14 cellular contexts compared by ENCODE assay signal in the genomic region with DNA sequence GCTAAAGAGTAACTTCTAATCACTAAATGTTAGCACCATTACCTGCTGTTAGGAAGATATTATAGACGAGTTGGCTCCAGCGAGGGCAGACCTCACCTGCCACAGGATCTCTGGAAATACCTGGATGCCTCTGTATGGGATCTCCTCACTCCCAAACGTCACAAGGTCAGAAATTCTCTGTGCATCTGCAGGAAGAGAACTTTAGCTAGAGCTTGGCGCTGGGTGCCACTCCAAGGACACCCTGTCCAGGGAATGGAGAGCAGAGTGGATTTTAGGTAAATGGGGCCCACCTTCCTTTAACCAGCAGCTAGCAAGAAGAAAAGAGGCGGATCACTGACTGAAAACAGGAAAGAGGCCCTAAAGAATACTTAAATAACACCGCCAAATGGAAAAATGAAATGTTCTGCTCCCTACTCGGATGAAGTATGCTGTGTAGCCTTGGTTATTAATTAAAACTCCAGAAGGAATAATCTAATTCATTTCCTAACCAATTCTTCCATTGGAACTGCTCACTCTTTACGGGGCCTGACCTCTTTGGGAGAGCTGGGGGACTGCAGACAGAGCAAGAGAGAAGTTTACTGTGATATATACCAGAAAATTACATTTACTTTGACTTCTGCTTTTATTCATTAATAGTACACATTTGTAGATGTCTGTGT. TPM values are rescaled to one million over a fixed set of nuclear protein-coding genes. Genes with fewer than 3 reads are reported as not detected.
A peak's percentile ranks its signal among the peaks of the same experiment; 100 is the strongest.
DNase-seq lines count a peak whose midpoint lies in the region; ATAC-seq and TF ChIP-seq lines count a peak whose summit lies in the region.
"Had no signal": no experiment of that assay in that cellular context is flagged by ENCODE, and none has a peak within 500 bp of the region (broad histone marks: within the 10 kb centered on the region; RNA-seq: fewer than 3 reads in every experiment).

No MANE protein-coding gene starts in this region.

- TF ChIP-seq CTCF in astrocyte of the cerebellum (IDR thresholded peaks at IDR 0.05; ENCODE audit: low read depth, low read length, missing control alignments) (peak; percentile 31), type B pancreatic cell (conservative IDR thresholded peaks at IDR 0.05) (peak; percentile 12)

- H3K27me3 Mint-ChIP-seq in type B pancreatic cell = peaks cover 93% of the 10 kb centered on the region
- peaks cover 64% of the 10 kb centered on the region for H3K27me3 Mint-ChIP-seq in activated CD8-positive, alpha-beta T cell treated with anti-CD3 and anti-CD28 coated beads, Interleukin-2, amount 10 ng/mL, durations not matched to agents 7 days and 5 days (ENCODE audit: low read depth)

- H3K36me3 Mint-ChIP-seq in type B pancreatic cell = no peaks in the 10 kb centered on the region
- peaks cover 7% of the 10 kb centered on the region for H3K36me3 Mint-ChIP-seq in activated CD8-positive, alpha-beta T cell treated with anti-CD3 and anti-CD28 coated beads, Interleukin-2, amount 10 ng/mL, durations not matched to agents 7 days and 5 days (ENCODE audit: low read depth)

- H3K4me3 ChIP-seq in astrocyte of the cerebellum (ENCODE audit: low read depth, low read length) = no peak overlapping the region
- H3K4me3 ChIP-seq: BLaER1, PC-9 had no signal

- CTCF ChIA-PET in activated CD8-positive, alpha-beta T cell treated with anti-CD3 and anti-CD28 coated beads, Interleukin-2, amount 10 ng/mL, durations not matched to agents 7 days and 5 days (lab: Charles Lee) = no interaction called here

- in situ Hi-C loops in astrocyte of the cerebellum (cut with HindIII; ENCODE audit: low sequenced_read_pairs) = no loop called here

- no peak overlapping the region for H3K27ac Mint-ChIP-seq in type B pancreatic cell
- H3K27ac Mint-ChIP-seq in activated CD8-positive, alpha-beta T cell treated with anti-CD3 and anti-CD28 coated beads, Interleukin-2, amount 10 ng/mL, durations not matched to agents 7 days and 5 days = no peak overlapping the region
- H3K27ac Mint-ChIP-seq: CD8-positive, alpha-beta memory T cell had no signal

- peaks cover 16% of the 10 kb centered on the region for H3K4me1 Mint-ChIP-seq in type B pancreatic cell (ENCODE audit: unreplicated experiment)
- peaks cover 3% of the 10 kb centered on the region for H3K4me1 Mint-ChIP-seq in activated CD8-positive, alpha-beta T cell treated with anti-CD3 and anti-CD28 coated beads, Interleukin-2, amount 10 ng/mL, durations not matched to agents 7 days and 5 days (ENCODE audit: low read depth)

- no peak overlapping the region for H3K4me3 Mint-ChIP-seq in type B pancreatic cell
- no peak overlapping the region for H3K4me3 Mint-ChIP-seq in activated CD8-positive, alpha-beta T cell treated with anti-CD3 and anti-CD28 coated beads, Interleukin-2, amount 10 ng/mL, durations not matched to agents 7 days and 5 days
- H3K4me3 Mint-ChIP-seq: CD8-positive, alpha-beta memory T cell had no signal

- POLR2A ChIA-PET in activated CD8-positive, alpha-beta T cell treated with anti-CD3 and anti-CD28 coated beads, Interleukin-2, amount 10 ng/mL, durations not matched to agents 7 days and 5 days (lab: Charles Lee) = no interaction called here

- H3K9me3 Mint-ChIP-seq in type B pancreatic cell = no peaks in the 10 kb centered on the region
- no peaks in the 10 kb centered on the region for H3K9me3 Mint-ChIP-seq in activated CD8-positive, alpha-beta T cell treated with anti-CD3 and anti-CD28 coated beads, Interleukin-2, amount 10 ng/mL, durations not matched to agents 7 days and 5 days (ENCODE audit: insufficient read depth)

- DNase-seq in DMS153 treated with DMSO at 0.1 percent for 48 hours (lab: John Stamatoyannopoulos, UW; ENCODE audit: unreplicated experiment) (peak; percentile 81), DMS153 (lab: John Stamatoyannopoulos, UW) (no peak), astrocyte of the cerebellum (ENCODE audit: low read depth) (no peak), inferior parietal cortex (ENCODE audit: extremely low spot score) (peak; percentile 44), type B pancreatic cell (ENCODE audit: extremely low spot score, unreplicated experiment) (no peak), GM03348 (ENCODE audit: low spot score) (no peak), Ammon's horn (ENCODE audit: low spot score) (no peak)
- no peak for DNase-seq in activated CD8-positive, alpha-beta T cell treated with anti-CD3 and anti-CD28 coated beads, Interleukin-2, amount 10 ng/mL, durations not matched to agents 7 days and 5 days
- DNase-seq: CD8-positive, alpha-beta memory T cell; NCI-H1436 treated with DMSO at 0.1 percent for 48 hours; NCI-H226; NCI-H526 treated with DMSO at 0.1 percent for 48 hours; PC-9 had no signal

- ATAC-seq in activated CD8-positive, alpha-beta T cell treated with anti-CD3 and anti-CD28 coated beads, Interleukin-2, amount 10 ng/mL, durations not matched to agents 7 days and 5 days = no peak

RNA-seq across cellular contexts. Expression of a gene that starts 4.2 kb away (rescaled TPM):
- 0.10 and 1.7 TPM in 2 replicates for total RNA-seq in type B pancreatic cell (ENCODE audit: low replicate concordance)
- not detected for total RNA-seq in activated CD8-positive, alpha-beta T cell treated with anti-CD3 and anti-CD28 coated beads, Interleukin-2, amount 10 ng/mL, durations not matched to agents 7 days and 5 days
- total RNA-seq: CD8-positive, alpha-beta memory T cell; PC-9 had no signal

Comparison
In these comparisons a context has a peak if more than half of its experiments do, and no peak if none do; other contexts are left out.
1. DNase-seq: peak in DMS153 treated with DMSO at 0.1 percent for 48 hours (single experiment) and inferior parietal cortex (single experiment); none in DMS153 (single experiment), astrocyte of the cerebellum (single experiment), type B pancreatic cell (single experiment), activated CD8-positive, alpha-beta T cell treated with anti-CD3 and anti-CD28 coated beads, Interleukin-2, amount 10 ng/mL, durations not matched to agents 7 days and 5 days (single experiment), GM03348 (single experiment) and Ammon's horn (single experiment).